In genomic region chr20:23937303-23938117, GRCh38 we compare ENCODE assay signal across 8 cellular contexts. TPM values are rescaled to one million over a fixed set of nuclear protein-coding genes. Genes with fewer than 3 reads are reported as not detected.
DNase-seq lines count a peak whose midpoint lies in the region; ATAC-seq and TF ChIP-seq lines count a peak whose summit lies in the region.

No MANE protein-coding gene starts in this region.

- no peak overlapping the region for H2AFZ ChIP-seq in OCI-LY7 (ENCODE audit: low read length)

- H4K20me1 ChIP-seq in OCI-LY7 (ENCODE audit: insufficient read depth, low read length): no peaks in the 10 kb centered on the region

- H3K27ac Mint-ChIP-seq in activated T-helper 17 cell treated with anti-CD3 and anti-CD28 coated beads, Interleukin-2, amount 50 U/mL, for 72 hours: no peak overlapping the region
- no peak overlapping the region for H3K27ac Mint-ChIP-seq in type B pancreatic cell

- no peak overlapping the region for H3K4me2 ChIP-seq in OCI-LY7 (ENCODE audit: low read length)

- no peaks in the 10 kb centered on the region for H3K36me3 ChIP-seq in OCI-LY7 (ENCODE audit: insufficient read depth, low read length)

- POLR2A ChIA-PET in OCI-LY7 (lab: Charles Lee): interaction anchor here (0.6 to 0.7 kb wide), 2 partner anchors 13 to 183 kb away, joined by 3 read pairs; no protein-coding TSS in a partner anchor

- H3K9me3 ChIP-seq in OCI-LY7 (ENCODE audit: low read length): no peaks in the 10 kb centered on the region

- no peak overlapping the region for H3K27ac ChIP-seq in OCI-LY7 (ENCODE audit: low read depth, low read length, poor library complexity, severe bottlenecking)

- H3K36me3 Mint-ChIP-seq in activated T-helper 17 cell treated with anti-CD3 and anti-CD28 coated beads, Interleukin-2, amount 50 U/mL, for 72 hours (ENCODE audit: low read depth): no peaks in the 10 kb centered on the region
- H3K36me3 Mint-ChIP-seq in type B pancreatic cell: no peaks in the 10 kb centered on the region

- H3K4me3 ChIP-seq in OCI-LY7 (ENCODE audit: low read depth, low read length, poor library complexity, severe bottlenecking): no peak overlapping the region

- no peaks in the 10 kb centered on the region for H3K4me1 Mint-ChIP-seq in activated T-helper 17 cell treated with anti-CD3 and anti-CD28 coated beads, Interleukin-2, amount 50 U/mL, for 72 hours
- no peaks in the 10 kb centered on the region for H3K4me1 Mint-ChIP-seq in type B pancreatic cell (ENCODE audit: unreplicated experiment)

- no peaks in the 10 kb centered on the region for H3K9me2 ChIP-seq in OCI-LY7 (ENCODE audit: insufficient read depth, low read length)

- ATAC-seq in GM18498 (IDR thresholded peaks at IDR 0.05; ENCODE audit: unreplicated experiment) (peak; percentile 76), HG03354 (IDR thresholded peaks at IDR 0.05; ENCODE audit: poor library complexity, severe bottlenecking, unreplicated experiment) (peak; percentile 89), omental fat pad (ENCODE audit: low FRiP score) (peak; percentile 84)
- peak; percentile 85 for ATAC-seq in activated T-helper 17 cell treated with anti-CD3 and anti-CD28 coated beads, Interleukin-2, amount 50 U/mL, for 72 hours (replicated peaks)

- H3K4me1 ChIP-seq in OCI-LY7 (ENCODE audit: insufficient read depth, low read length, poor library complexity, severe bottlenecking): no peaks in the 10 kb centered on the region

- no peaks in the 10 kb centered on the region for H3K9me3 Mint-ChIP-seq in activated T-helper 17 cell treated with anti-CD3 and anti-CD28 coated beads, Interleukin-2, amount 50 U/mL, for 72 hours
- H3K9me3 Mint-ChIP-seq in type B pancreatic cell: no peaks in the 10 kb centered on the region

- peaks cover 3% of the 10 kb centered on the region for H3K27me3 Mint-ChIP-seq in activated T-helper 17 cell treated with anti-CD3 and anti-CD28 coated beads, Interleukin-2, amount 50 U/mL, for 72 hours
- H3K27me3 Mint-ChIP-seq in type B pancreatic cell: peaks cover 10% of the 10 kb centered on the region

- DNase-seq in AG08396 (ENCODE audit: low spot score): peak; percentile 58
- peak; percentile 41 for DNase-seq in OCI-LY7 (ENCODE audit: low spot score)
- peak; percentile 24 for DNase-seq in foreskin melanocyte
- no peak for DNase-seq in omental fat pad (ENCODE audit: low spot score)
- DNase-seq in type B pancreatic cell (ENCODE audit: extremely low spot score, unreplicated experiment): no peak

- BruUV-seq in OCI-LY7 (replicated peaks; lab: Mats Ljungman, UMichigan): no TSS peak

- CTCF ChIA-PET in OCI-LY7 (lab: Charles Lee; ENCODE audit: unreplicated experiment): interaction anchor here (0.6 kb wide), 1 partner anchor 63 kb away, joined by 5 read pairs; no protein-coding TSS in a partner anchor

- TF ChIP-seq CTCF in OCI-LY7 (conservative IDR thresholded peaks at IDR 0.05; ENCODE audit: low read length): peak; percentile 76
- TF ChIP-seq CTCF in omental fat pad (IDR thresholded peaks at IDR 0.05): peak in 1 of 3 donors; percentile 6
- peak; percentile 88 for TF ChIP-seq CTCF in type B pancreatic cell (conservative IDR thresholded peaks at IDR 0.05)

- no peaks in the 10 kb centered on the region for H3K79me2 ChIP-seq in OCI-LY7 (ENCODE audit: insufficient read depth, low read depth, low read length)

- intact Hi-C loops in OCI-LY7 (cut with micrococcal nuclease; ENCODE audit: unreplicated experiment): loop anchor here (2.0 to 5.0 kb wide), 2 partner anchors 47 to 60 kb away; no protein-coding TSS in a partner anchor

- no peak overlapping the region for H3K4me3 Mint-ChIP-seq in activated T-helper 17 cell treated with anti-CD3 and anti-CD28 coated beads, Interleukin-2, amount 50 U/mL, for 72 hours
- no peak overlapping the region for H3K4me3 Mint-ChIP-seq in type B pancreatic cell

RNA-seq across cellular contexts. Expression of gene GGTLC1, which starts 51.1 kb away (rescaled TPM):
- total RNA-seq in OCI-LY7 (2014; rRNA removed; shearing (Covaris generic)): not detected in 2 replicates
- not detected in 2 replicates for total RNA-seq in OCI-LY7 (2022)
- not detected for total RNA-seq in activated T-helper 17 cell treated with anti-CD3 and anti-CD28 coated beads, Interleukin-2, amount 50 U/mL, for 72 hours
- total RNA-seq in omental fat pad: not detected
- not detected in 2 replicates for total RNA-seq in type B pancreatic cell (ENCODE audit: low replicate concordance)

RNA-seq across cellular contexts. Expression of gene CST5, which starts 58.0 kb away (rescaled TPM):
- not detected in 2 replicates for total RNA-seq in OCI-LY7 (2014; rRNA removed; shearing (Covaris generic))
- total RNA-seq in OCI-LY7 (2022): not detected in 2 replicates
- not detected for total RNA-seq in activated T-helper 17 cell treated with anti-CD3 and anti-CD28 coated beads, Interleukin-2, amount 50 U/mL, for 72 hours
- total RNA-seq in omental fat pad: not detected
- 0.79 TPM in 1 of 2 replicates, not detected in the other for total RNA-seq in type B pancreatic cell (ENCODE audit: low replicate concordance)

Comparison
In these comparisons a context has a peak if more than half of its experiments do, and no peak if none do; other contexts are left out.
1. DNase-seq: peak in AG08396 (single experiment), OCI-LY7 (single experiment) and foreskin melanocyte (single experiment); none in omental fat pad (single experiment) and type B pancreatic cell (single experiment).
2. Peak in every context shown above with its lines, with median percentiles within 50 percentile points of each other: ATAC-seq.